10 cellular contexts compared by ENCODE assay signal in genomic region chr2:19987936-19988335, GRCh38. TPM values are rescaled to one million over a fixed set of nuclear protein-coding genes. Genes with fewer than 3 reads are reported as not detected.
DNase-seq lines count a peak whose midpoint lies in the region; ATAC-seq and TF ChIP-seq lines count a peak whose summit lies in the region.
"Had no signal": no experiment of that assay in that cellular context is flagged by ENCODE, and none has a peak within 500 bp of the region (broad histone marks: within the 10 kb centered on the region; RNA-seq: fewer than 3 reads in every experiment).

No MANE protein-coding gene starts in this region.

- CTCF ChIA-PET in activated B cell treated with CpG ODN at 0.5 μM for 24 hours (lab: Charles Lee) = interaction anchor here (1.0 to 1.4 kb wide), 2 partner anchors 28 to 32 kb away, joined by 3 read pairs; no protein-coding TSS in a partner anchor

- H3K36me3 Mint-ChIP-seq in activated B cell treated with CpG ODN at 0.5 μM for 24 hours (ENCODE audit: low read depth) = peaks cover 15% of the 10 kb centered on the region

- H3K9me3 Mint-ChIP-seq in activated B cell treated with CpG ODN at 0.5 μM for 24 hours = no peaks in the 10 kb centered on the region

- peaks cover 11% of the 10 kb centered on the region for H3K4me1 ChIP-seq in psoas muscle

- ATAC-seq in GM21367 (IDR thresholded peaks at IDR 0.05; ENCODE audit: unreplicated experiment) = peak; percentile 79
- peak; percentile 79 for ATAC-seq in HG03135 (IDR thresholded peaks at IDR 0.05; ENCODE audit: unreplicated experiment)
- peak; percentile 36 for ATAC-seq in activated B cell treated with CpG ODN at 0.5 μM for 24 hours (ENCODE audit: low read depth)
- no peak for ATAC-seq in Right ventricle myocardium inferior
- ATAC-seq in psoas muscle = no peak

- H3K9me3 ChIP-seq in psoas muscle = no peaks in the 10 kb centered on the region
- H3K9me3 ChIP-seq: ovary had no signal

- H3K27ac ChIP-seq in psoas muscle = no peak overlapping the region
- H3K27ac ChIP-seq: ovary had no signal

- POLR2A ChIA-PET in activated B cell treated with CpG ODN at 0.5 μM for 24 hours (lab: Charles Lee) = interaction anchor here (0.6 to 1.2 kb wide), 2 partner anchors 55 to 67 kb away, joined by 3 to 7 read pairs; no protein-coding TSS in a partner anchor

- TF ChIP-seq CTCF in GM12865 (IDR thresholded peaks at IDR 0.05; ENCODE audit: insufficient read depth, low read depth, low read length, missing control alignments) (no peak), activated B cell treated with CpG ODN at 0.5 μM for 24 hours (IDR thresholded peaks at IDR 0.05) (no peak), psoas muscle (IDR thresholded peaks at IDR 0.05) (no peak)

- peaks cover 7% of the 10 kb centered on the region for H3K27me3 Mint-ChIP-seq in activated B cell treated with CpG ODN at 0.5 μM for 24 hours

- DNase-seq in GM12865 (ENCODE audit: low read depth) = peak; percentile 69
- DNase-seq in activated B cell treated with CpG ODN at 0.5 μM for 24 hours = no peak
- DNase-seq in iPS-NIHi7 (ENCODE audit: extremely low spot score) = no peak
- DNase-seq in middle frontal gyrus (ENCODE audit: extremely low spot score, low spot score) = no peak
- DNase-seq in Right ventricle myocardium inferior (ENCODE audit: missing footprints) = no peak
- no peak for DNase-seq in psoas muscle
- DNase-seq: activated naive CD4-positive, alpha-beta T cell treated with Interleukin-2 at 50 U/mL for 16 hours; ovary had no signal

- intact Hi-C loops in activated B cell treated with CpG ODN at 0.5 μM for 24 hours (cut with micrococcal nuclease) (loop anchor here (10.0 kb wide), 1 partner anchor 237 kb away; the partner anchor contains the start of gene SDC1), Right ventricle myocardium inferior (cut with DNase I) (no loop called here), psoas muscle (cut with DNase I) (no loop called here)

- no peaks in the 10 kb centered on the region for H3K27me3 ChIP-seq in psoas muscle (ENCODE audit: insufficient read depth in 3 of 3, low read length in 2 of 3)
- H3K27me3 ChIP-seq: ovary had no signal

- H3K4me1 Mint-ChIP-seq in activated B cell treated with CpG ODN at 0.5 μM for 24 hours = peaks cover 31% of the 10 kb centered on the region

- H3K4me3 ChIP-seq in GM12865 (ENCODE audit: low read depth, low read length) = no peak overlapping the region
- H3K4me3 ChIP-seq in psoas muscle = no peak overlapping the region
- H3K4me3 ChIP-seq: ovary had no signal

- 91 to 94% (median 91%) methylated on average over 5 of the region's 5 CpGs for WGBS in psoas muscle, 3 donors

- peak overlapping the region; percentile 91 for H3K4me3 Mint-ChIP-seq in activated B cell treated with CpG ODN at 0.5 μM for 24 hours

- peaks cover 0 to 7% of the 10 kb centered on the region in 2 donors for H3K36me3 ChIP-seq in psoas muscle (ENCODE audit: insufficient read depth in 1 of 2, low read depth in 1 of 2)
- H3K36me3 ChIP-seq: ovary had no signal

- peak overlapping the region; percentile 6 for H3K27ac Mint-ChIP-seq in activated B cell treated with CpG ODN at 0.5 μM for 24 hours

RNA-seq across cellular contexts. Expression of gene WDR35, which starts 2.0 kb away (rescaled TPM):
- 8.1 and 8.2 TPM in 2 replicates for total RNA-seq in activated B cell treated with CpG ODN at 0.5 μM for 24 hours
- 4.1 TPM for total RNA-seq in Right ventricle myocardium inferior
- 1 to 10 TPM; 3.0 to 6.1 (median 3.5) TPM for total RNA-seq in psoas muscle
- polyA plus RNA-seq in psoas muscle = 1 to 10 TPM; 1.7 to 3.7 (median 2.2) TPM

RNA-seq across cellular contexts. Expression of gene MATN3, which starts 24.5 kb away (rescaled TPM):
- total RNA-seq in activated B cell treated with CpG ODN at 0.5 μM for 24 hours (not detected in 2 replicates), Right ventricle myocardium inferior (0.19 TPM), psoas muscle (under 1 TPM in 2 of 4 donors, not detected in 2; 0.15 to 0.78 TPM)
- under 1 TPM; 0.20 to 0.40 (median 0.25) TPM for polyA plus RNA-seq in psoas muscle

Comparison
In these comparisons a context has a peak if more than half of its experiments do, and no peak if none do; other contexts are left out.
1. ATAC-seq: peak in GM21367 (single experiment), HG03135 (single experiment) and activated B cell treated with CpG ODN at 0.5 μM for 24 hours (single experiment); none in Right ventricle myocardium inferior (single experiment) and psoas muscle (0 of 4).